10 cellular contexts compared by ENCODE assay signal in genomic region chr15:101127503-101128076, GRCh38.
DNase-seq lines count a peak whose midpoint lies in the region; ATAC-seq and TF ChIP-seq lines count a peak whose summit lies in the region.
"Had no signal": no experiment of that assay in that cellular context is flagged by ENCODE, and none has a peak within 500 bp of the region (broad histone marks: within the 10 kb centered on the region; RNA-seq: fewer than 3 reads in every experiment).

No MANE protein-coding gene starts in this region.

- H3K36me3 Mint-ChIP-seq in naive thymus-derived CD8-positive, alpha-beta T cell: peaks cover 0 to 2% (median 0%) of the 10 kb centered on the region in 3 donors

- no peaks in the 10 kb centered on the region for H3K27me3 ChIP-seq in duodenal mucosa (ENCODE audit: control insufficient read depth in 1 of 2, insufficient read depth in 2 of 2, low read length in 2 of 2)
- no peaks in the 10 kb centered on the region for H3K27me3 ChIP-seq in suprapubic skin

- H3K9me3 Mint-ChIP-seq in naive thymus-derived CD8-positive, alpha-beta T cell: peaks cover 0 to 3% (median 0%) of the 10 kb centered on the region in 9 donors
- H3K9me3 Mint-ChIP-seq: neural crest cell had no signal

- H3K9ac ChIP-seq in duodenal mucosa (ENCODE audit: low read depth in 1 of 2, low read length in 2 of 2): peak overlapping the region; percentile 52 to 54

- no peak for TF ChIP-seq EP300 in suprapubic skin (IDR thresholded peaks at IDR 0.05)

- H3K4me3 ChIP-seq in duodenal mucosa (ENCODE audit: low read depth in 1 of 2, low read length in 2 of 2) (peak overlapping the region in 1 of 2 donors; percentile 43), suprapubic skin (no peak overlapping the region)
- H3K4me3 ChIP-seq: A549 had no signal

- peaks cover 18 to 27% of the 10 kb centered on the region in 2 donors for H3K4me1 ChIP-seq in duodenal mucosa (ENCODE audit: control insufficient read depth in 1 of 2, insufficient read depth in 2 of 2, low read length in 2 of 2)
- peaks cover 22% of the 10 kb centered on the region for H3K4me1 ChIP-seq in suprapubic skin
- H3K4me1 ChIP-seq: A549 had no signal

- H3K9me3 ChIP-seq in duodenal mucosa (ENCODE audit: control insufficient read depth in 1 of 2, low read length in 2 of 2) (no peaks in the 10 kb centered on the region), suprapubic skin (no peaks in the 10 kb centered on the region)

- POLR2A ChIA-PET in naive thymus-derived CD8-positive, alpha-beta T cell (lab: Charles Lee): interaction anchor here (0.7 to 0.9 kb wide), 2 partner anchors 124 to 1392 kb away, joined by 3 to 6 read pairs; partner anchors contain the start of gene CHSY1

- H3K27me3 Mint-ChIP-seq in naive thymus-derived CD8-positive, alpha-beta T cell: no peaks in the 10 kb centered on the region

- no peak for TF ChIP-seq POLR2A in suprapubic skin (IDR thresholded peaks at IDR 0.05)

- ATAC-seq in HG02938 (IDR thresholded peaks at IDR 0.05; ENCODE audit: unreplicated experiment): peak; percentile 78
- ATAC-seq in naive thymus-derived CD8-positive, alpha-beta T cell: peak; percentile 53 to 73

- peak; percentile 67 for DNase-seq in NCI-H2107 treated with DMSO at 0.1 percent for 48 hours (lab: John Stamatoyannopoulos, UW; ENCODE audit: unreplicated experiment)
- no peak for DNase-seq in NCI-H2107 (lab: John Stamatoyannopoulos, UW)
- peak; percentile 11 for DNase-seq in NCI-H2029 treated with DMSO at 0.1 percent for 48 hours (lab: John Stamatoyannopoulos, UW)
- peak; percentile 49 for DNase-seq in activated CD4-positive, alpha-beta T cell treated with anti-CD3 and anti-CD28 coated beads for 48 hours
- peak in 5 of 10 donors; percentile 14 to 42 (median 37) for DNase-seq in naive thymus-derived CD8-positive, alpha-beta T cell
- peak in 1 of 2 donors; percentile 81 for DNase-seq in suprapubic skin (ENCODE audit: low spot score in 2 of 2)

- H3K4me1 Mint-ChIP-seq in naive thymus-derived CD8-positive, alpha-beta T cell: peaks cover 30 to 73% (median 46%) of the 10 kb centered on the region in 4 donors

- H3K27ac ChIP-seq in duodenal mucosa (ENCODE audit: low read depth, low read length): peak overlapping the region; percentile 41
- H3K27ac ChIP-seq in suprapubic skin: peak overlapping the region; percentile 42
- H3K27ac ChIP-seq: A549 had no signal

- 45% methylated on average over 13 of the region's 13 CpGs for WGBS in suprapubic skin

- H3K36me3 ChIP-seq in duodenal mucosa (ENCODE audit: control insufficient read depth in 1 of 2, insufficient read depth in 2 of 2, low read length in 2 of 2) (no peaks in the 10 kb centered on the region), suprapubic skin (no peaks in the 10 kb centered on the region)

- peak overlapping the region; percentile 92 to 98 (median 95) for H3K27ac Mint-ChIP-seq in naive thymus-derived CD8-positive, alpha-beta T cell

- no peak for TF ChIP-seq CTCF in suprapubic skin (IDR thresholded peaks at IDR 0.05)

- peak overlapping the region; percentile 46 to 81 (median 72) for H3K4me3 Mint-ChIP-seq in naive thymus-derived CD8-positive, alpha-beta T cell
- H3K4me3 Mint-ChIP-seq: neural crest cell had no signal
